9 cellular contexts compared by ENCODE assay signal in the genomic region with DNA sequence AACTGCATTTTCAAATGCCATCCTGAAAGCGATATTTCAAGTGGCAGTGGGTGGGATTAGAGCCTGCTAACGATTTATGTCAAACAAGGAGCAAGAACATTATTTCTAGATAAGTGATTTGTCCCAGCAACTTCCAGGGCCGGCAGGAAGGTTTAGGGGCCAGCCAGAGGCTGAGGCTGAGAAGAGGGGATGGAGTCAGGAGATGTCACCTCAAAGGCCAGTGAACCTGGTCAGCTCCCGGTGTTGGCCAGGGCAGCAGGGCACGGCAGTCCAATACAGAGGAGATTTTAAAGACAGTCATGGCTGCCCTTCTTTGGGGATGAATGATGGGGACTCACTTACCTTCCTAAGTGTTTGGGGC.
DNase-seq lines count a peak whose midpoint lies in the region; ATAC-seq and TF ChIP-seq lines count a peak whose summit lies in the region.
"Had no signal": no experiment of that assay in that cellular context is flagged by ENCODE, and none has a peak within 500 bp of the region (broad histone marks: within the 10 kb centered on the region; RNA-seq: fewer than 3 reads in every experiment).

No MANE protein-coding gene starts in this region.

- TF ChIP-seq EP300 in gastroesophageal sphincter (IDR thresholded peaks at IDR 0.05): no peak

- H3K27me3 ChIP-seq in gastroesophageal sphincter: no peaks in the 10 kb centered on the region
- H3K27me3 ChIP-seq in skeletal muscle tissue (ENCODE audit: control insufficient read depth in 3 of 3, insufficient read depth in 3 of 3, low read length in 3 of 3): no peaks in the 10 kb centered on the region

- peak overlapping the region; percentile 80 for H3K27ac Mint-ChIP-seq in T-helper 17 cell

- no peak for ATAC-seq in T-helper 17 cell
- ATAC-seq in gastroesophageal sphincter: no peak
- no peak for ATAC-seq in GM21381 (IDR thresholded peaks at IDR 0.05; ENCODE audit: unreplicated experiment)
- no peak for ATAC-seq in HG03045 (IDR thresholded peaks at IDR 0.05; ENCODE audit: unreplicated experiment)

- 47 to 49% methylated on average over 4 to 5 of the region's 5 CpGs for WGBS in gastroesophageal sphincter (ENCODE audit: low coverage in 1 of 2), 2 donors

- H3K4me1 ChIP-seq in gastroesophageal sphincter (peaks cover 0 to 97% (median 71%) of the 10 kb centered on the region in 3 donors), skeletal muscle tissue (ENCODE audit: control insufficient read depth in 3 of 3, insufficient read depth in 3 of 3, low read length in 3 of 3) (peaks cover 65 to 73% (median 71%) of the 10 kb centered on the region in 3 donors)

- TF ChIP-seq POLR2A in gastroesophageal sphincter (IDR thresholded peaks at IDR 0.05): no peak

- TF ChIP-seq CTCF in GM12875 (IDR thresholded peaks at IDR 0.05; ENCODE audit: borderline replicate concordance, insufficient read depth, low read depth, low read length): no peak
- no peak for TF ChIP-seq CTCF in gastroesophageal sphincter (IDR thresholded peaks at IDR 0.05)

- H3K27ac ChIP-seq in gastroesophageal sphincter: peak overlapping the region in 3 of 4 donors; percentile 80 to 85 (median 82)
- H3K27ac ChIP-seq in skeletal muscle tissue (ENCODE audit: low read depth, low read length): peak overlapping the region; percentile 72

- DNase-seq in T-helper 17 cell (no peak), kidney glomerular epithelial cell (lab: John Stamatoyannopoulos, UW) (no peak), NCI-H510A (lab: John Stamatoyannopoulos, UW) (no peak)
- DNase-seq: effector CD4-positive, alpha-beta T cell had no signal

- H3K4me3 ChIP-seq in GM12875 (ENCODE audit: low read depth, low read length): peak overlapping the region; percentile 85
- peak overlapping the region in 1 of 2 donors; percentile 65 for H3K4me3 ChIP-seq in gastroesophageal sphincter
- H3K4me3 ChIP-seq in skeletal muscle tissue (ENCODE audit: low read length in 3 of 3): peak overlapping the region in 2 of 3 donors; percentile 46 to 49

- peaks cover 39% of the 10 kb centered on the region for H3K4me1 Mint-ChIP-seq in T-helper 17 cell

- peak overlapping the region; percentile 87 for H3K4me3 Mint-ChIP-seq in T-helper 17 cell

- H3K27me3 Mint-ChIP-seq in T-helper 17 cell: no peaks in the 10 kb centered on the region

- H3K36me3 ChIP-seq in gastroesophageal sphincter: no peaks in the 10 kb centered on the region
- H3K36me3 ChIP-seq in skeletal muscle tissue (ENCODE audit: control insufficient read depth in 3 of 3, insufficient read depth in 3 of 3, low read length in 3 of 3): peaks cover 0 to 5% (median 0%) of the 10 kb centered on the region in 3 donors

- peak overlapping the region; percentile 43 to 69 (median 62) for H3K9ac ChIP-seq in skeletal muscle tissue (ENCODE audit: low read depth in 1 of 3, low read length in 3 of 3)

- no peaks in the 10 kb centered on the region for H3K36me3 Mint-ChIP-seq in T-helper 17 cell (ENCODE audit: low read depth)

- no peaks in the 10 kb centered on the region for H3K9me3 ChIP-seq in T-helper 17 cell (ENCODE audit: control insufficient read depth, low read length, poor library complexity, severe bottlenecking)
- H3K9me3 ChIP-seq in gastroesophageal sphincter: no peaks in the 10 kb centered on the region
- no peaks in the 10 kb centered on the region for H3K9me3 ChIP-seq in skeletal muscle tissue (ENCODE audit: control insufficient read depth in 3 of 3, low read length in 3 of 3)
